Comparison of ENCODE assay signal across 8 cellular contexts in the genomic region with DNA sequence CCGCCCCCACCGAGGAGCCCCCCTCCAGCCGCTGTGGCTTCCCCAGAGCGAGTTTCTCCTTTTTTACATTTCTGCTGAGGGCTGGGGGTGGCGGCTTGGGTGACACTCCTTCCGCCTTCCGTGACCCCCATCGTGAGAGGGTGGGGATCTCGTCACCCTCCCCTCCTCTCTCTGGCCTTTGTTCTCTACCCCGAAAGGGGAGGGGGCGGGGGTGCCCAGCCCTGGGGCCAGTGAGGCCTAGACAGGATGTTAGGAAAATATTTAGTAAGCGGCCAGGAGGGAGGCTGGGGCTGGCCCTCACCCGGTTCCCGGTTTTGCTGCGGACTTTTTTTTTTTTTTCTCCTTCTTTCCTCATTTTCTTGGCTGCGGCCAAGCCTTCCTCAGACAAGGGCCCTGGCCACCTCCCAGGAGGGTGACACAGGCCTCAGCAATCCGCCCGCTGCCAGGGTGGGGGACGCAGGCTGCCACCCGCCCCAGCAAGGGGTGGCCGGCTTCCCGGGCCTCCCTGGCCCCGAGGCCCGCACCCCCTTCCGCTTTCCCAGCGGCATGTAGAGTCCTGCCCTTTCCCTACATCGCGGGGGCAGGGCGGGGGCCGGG. TPM values are rescaled to one million over a fixed set of nuclear protein-coding genes. Genes with fewer than 3 reads are reported as not detected.
DNase-seq lines count a peak whose midpoint lies in the region; ATAC-seq and TF ChIP-seq lines count a peak whose summit lies in the region.

No MANE protein-coding gene starts in this region.

- H4K20me1 ChIP-seq in neural cell (ENCODE audit: insufficient read depth): peaks cover 4% of the 10 kb centered on the region

- no peak for TF ChIP-seq CTCF in foreskin keratinocyte (conservative IDR thresholded peaks at IDR 0.05)
- TF ChIP-seq CTCF in neural cell (IDR thresholded peaks at IDR 0.05; ENCODE audit: poor library complexity, severe bottlenecking): no peak

- peak; percentile 30 for ATAC-seq in foreskin keratinocyte
- no peak for ATAC-seq in GM21526 (IDR thresholded peaks at IDR 0.05; ENCODE audit: low FRiP score, unreplicated experiment)

- H3K9me3 ChIP-seq in neural cell (ENCODE audit: low read length): no peaks in the 10 kb centered on the region

- H3F3A ChIP-seq in neural cell (ENCODE audit: insufficient read depth, low read length, poor library complexity, severe bottlenecking): no peaks in the 10 kb centered on the region

- WGBS in urinary bladder: under 1% methylated on average over 30 of the region's 30 CpGs

- H3K9ac ChIP-seq in neural cell (ENCODE audit: low read length): peak overlapping the region; percentile 99

- H3K36me3 ChIP-seq in neural cell (ENCODE audit: insufficient read depth, low read length): no peaks in the 10 kb centered on the region
- peaks cover 11% of the 10 kb centered on the region for H3K36me3 ChIP-seq in urinary bladder (ENCODE audit: insufficient read depth)

- H3K27me3 ChIP-seq in foreskin keratinocyte (no peaks in the 10 kb centered on the region), neural cell (ENCODE audit: insufficient read depth, low read depth, low read length) (no peaks in the 10 kb centered on the region)

- no peaks in the 10 kb centered on the region for H3K9me2 ChIP-seq in neural cell (ENCODE audit: insufficient read depth, low read length)

- H2AFZ ChIP-seq in neural cell (ENCODE audit: low read depth, low read length): no peak overlapping the region

- TF ChIP-seq EP300 in neural cell (conservative IDR thresholded peaks at IDR 0.05; ENCODE audit: poor library complexity, severe bottlenecking): no peak

- H3K4me1 ChIP-seq in foreskin keratinocyte (peaks cover 5% of the 10 kb centered on the region), urinary bladder (ENCODE audit: insufficient read depth) (peaks cover 1% of the 10 kb centered on the region)

- in situ Hi-C loops in G401 (cut with HindIII; ENCODE audit: low sequenced_read_pairs): no loop called here

- peak overlapping the region; percentile 80 for H3K27ac ChIP-seq in foreskin keratinocyte
- peak overlapping the region; percentile 98 for H3K27ac ChIP-seq in neural cell (ENCODE audit: low read length)
- peak overlapping the region; percentile 98 for H3K27ac ChIP-seq in urinary bladder (ENCODE audit: low read depth)

- peaks cover 60% of the 10 kb centered on the region for H3K79me2 ChIP-seq in neural cell (replicated peaks; ENCODE audit: insufficient read depth, low read length)

- peak; percentile 73 for DNase-seq in G401 (ENCODE audit: low spot score)
- DNase-seq in NOMO-1 (lab: John Stamatoyannopoulos, UW; ENCODE audit: unreplicated experiment in 2 of 2): peak; percentile 94 to 98
- peak; percentile 65 for DNase-seq in activated gamma-delta T cell treated with anti-CD3 and anti-CD28 coated beads, Interleukin-2, amount 50 U/mL, for 16 hours (ENCODE audit: low read depth)
- DNase-seq in foreskin keratinocyte: peak; percentile 89 to 90
- no peak for DNase-seq in SHP77 treated with DMSO at 0.1 percent for 48 hours (lab: John Stamatoyannopoulos, UW)

- no peak for TF ChIP-seq RAD21 in neural cell (conservative IDR thresholded peaks at IDR 0.05)

- H3K4me2 ChIP-seq in neural cell (ENCODE audit: low read length): peak overlapping the region; percentile 86

- H3K4me3 ChIP-seq in neural cell (ENCODE audit: low read length) (peak overlapping the region; percentile 93), urinary bladder (ENCODE audit: low read depth, low read length) (peak overlapping the region; percentile 98)

TF ChIP-seq in neural cell, 6 proteins besides CTCF, POLR2A, EP300 and RAD21:
- TF ChIP-seq TAF1 (IDR thresholded peaks at IDR 0.05; ENCODE audit: low read depth): no peak
- TF ChIP-seq SMC3 (conservative IDR thresholded peaks at IDR 0.05; ENCODE audit: poor library complexity): no peak
- TF ChIP-seq EZH2 (IDR thresholded peaks at IDR 0.05; ENCODE audit: borderline replicate concordance, insufficient read depth, low read length, poor library complexity, severe bottlenecking): no peak
- TF ChIP-seq MXI1 (conservative IDR thresholded peaks at IDR 0.05; ENCODE audit: poor library complexity, severe bottlenecking): no peak
TF ChIP-seq in neural cell: peak in this region for 0.

RNA-seq across cellular contexts. Expression of a gene that starts 3.9 kb away (rescaled TPM):
- total RNA-seq in G401 (2014; rRNA removed; shearing (Covaris generic)): 14.0 and 17.5 TPM in 2 replicates
- total RNA-seq in foreskin keratinocyte (21.3 and 24.4 TPM in 2 replicates), urinary bladder (12.2 TPM)
- polyA plus RNA-seq in foreskin keratinocyte (16.6 and 17.7 TPM in 2 replicates), neural cell (24.8 and 28.3 TPM in 2 replicates), urinary bladder (64.3 TPM)
- polyA minus RNA-seq in neural cell: 56.4 and 57.9 TPM in 2 replicates

RNA-seq across cellular contexts. Expression of a gene that starts 10.8 kb away (rescaled TPM):
- total RNA-seq in G401 (2014; rRNA removed; shearing (Covaris generic)): 61.3 and 98.5 TPM in 2 replicates
- total RNA-seq in foreskin keratinocyte: 133 and 135 TPM in 2 replicates
- 244 and 259 TPM in 2 replicates for polyA plus RNA-seq in foreskin keratinocyte
- 22.8 and 47.8 TPM in 2 replicates for polyA plus RNA-seq in neural cell
- 9.0 and 13.3 TPM in 2 replicates for polyA minus RNA-seq in neural cell
- 9.5 TPM for total RNA-seq in urinary bladder
- 236 TPM for polyA plus RNA-seq in urinary bladder

RNA-seq across cellular contexts. Expression of a gene that starts 14.5 kb away (rescaled TPM):
- total RNA-seq in G401 (2014; rRNA removed; shearing (Covaris generic)): 3.6 and 5.6 TPM in 2 replicates
- total RNA-seq in foreskin keratinocyte (3.0 and 3.1 TPM in 2 replicates), urinary bladder (0.53 TPM)
- polyA plus RNA-seq in foreskin keratinocyte (2.4 TPM in 2 replicates), neural cell (18.2 and 24.5 TPM in 2 replicates), urinary bladder (0.43 TPM)
- 16.6 and 21.7 TPM in 2 replicates for polyA minus RNA-seq in neural cell

RNA-seq across cellular contexts. Expression of a gene that starts 16.8 kb away (rescaled TPM):
- total RNA-seq in G401 (2014; rRNA removed; shearing (Covaris generic)): 196 and 215 TPM in 2 replicates
- total RNA-seq in foreskin keratinocyte: 95.4 and 99.9 TPM in 2 replicates
- 128 and 129 TPM in 2 replicates for polyA plus RNA-seq in foreskin keratinocyte
- 1,663 and 1,665 TPM in 2 replicates for polyA plus RNA-seq in neural cell
- 542 and 651 TPM in 2 replicates for polyA minus RNA-seq in neural cell
- 267 TPM for total RNA-seq in urinary bladder
- 536 TPM for polyA plus RNA-seq in urinary bladder

RNA-seq across cellular contexts. Expression of a gene that starts 23.0 kb away (rescaled TPM):
- total RNA-seq in G401 (2014; rRNA removed; shearing (Covaris generic)): 37.9 and 45.0 TPM in 2 replicates
- 48.1 and 50.9 TPM in 2 replicates for total RNA-seq in foreskin keratinocyte
- polyA plus RNA-seq in foreskin keratinocyte: 79.6 and 91.6 TPM in 2 replicates
- 21.7 and 28.4 TPM in 2 replicates for polyA plus RNA-seq in neural cell
- polyA minus RNA-seq in neural cell: 5.1 and 7.5 TPM in 2 replicates
- total RNA-seq in urinary bladder: 4.9 TPM
- 55.9 TPM for polyA plus RNA-seq in urinary bladder
